22 cellular contexts compared by ENCODE assay signal in the genomic region with DNA sequence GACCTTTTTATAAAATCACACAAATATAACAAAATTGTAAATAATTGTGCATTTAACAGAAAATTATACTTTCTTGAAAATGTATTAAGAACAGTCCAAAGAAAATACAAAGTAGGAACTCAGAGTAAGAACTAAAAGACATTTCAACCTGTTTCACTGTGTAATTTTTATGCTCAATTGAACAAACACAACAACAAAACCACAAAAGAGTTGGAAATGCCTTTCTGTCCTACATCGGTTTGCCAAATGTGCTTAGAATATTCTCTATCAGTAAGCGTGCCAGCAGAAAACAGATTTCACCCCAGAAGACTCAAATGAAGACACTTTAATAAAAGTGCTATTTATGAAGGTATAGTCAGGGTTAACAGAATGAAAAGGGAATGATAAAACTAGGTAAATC.
"Had no signal": no experiment of that assay in that cellular context is flagged by ENCODE, and none has a peak within 500 bp of the region (broad histone marks: within the 10 kb centered on the region; RNA-seq: fewer than 3 reads in every experiment).

No MANE protein-coding gene starts in this region.

- H3K9me3 ChIP-seq: right lobe of liver, tibial artery had no signal

- H3K27me3 Mint-ChIP-seq: activated CD4-positive, alpha-beta T cell treated with anti-CD3 and anti-CD28 coated beads for 36 hours; activated naive CD4-positive, alpha-beta T cell treated with anti-CD3 and anti-CD28 coated beads, Interleukin-2, amount 10 ng/mL, durations not matched to agents 7 days and 5 days; stimulated activated naive CD8-positive, alpha-beta T cell treated with anti-CD3 and anti-CD28 coated beads, Interleukin-15, amount 100 ng/mL, for 72 hours had no signal

- H3K36me3 Mint-ChIP-seq: activated naive CD4-positive, alpha-beta T cell treated with anti-CD3 and anti-CD28 coated beads, Interleukin-2, amount 10 ng/mL, durations not matched to agents 7 days and 5 days; brain; natural killer cell; stimulated activated effector memory CD8-positive, alpha-beta T cell treated with anti-CD3 and anti-CD28 coated beads, Interleukin-12 subunit alpha, Interleukin-12 subunit beta, amount 100 ng/mL, for 72 hours; WTC11 had no signal

- H3K4me1 Mint-ChIP-seq: activated CD4-positive, alpha-beta T cell treated with anti-CD3 and anti-CD28 coated beads for 36 hours; activated naive CD4-positive, alpha-beta T cell treated with anti-CD3 and anti-CD28 coated beads, Interleukin-2, amount 10 ng/mL, durations not matched to agents 7 days and 5 days; natural killer cell; stimulated activated effector memory CD8-positive, alpha-beta T cell treated with anti-CD3 and anti-CD28 coated beads, Interleukin-12 subunit alpha, Interleukin-12 subunit beta, amount 100 ng/mL, for 72 hours; stimulated activated naive CD8-positive, alpha-beta T cell treated with anti-CD3 and anti-CD28 coated beads, Interleukin-15, amount 100 ng/mL, for 72 hours had no signal

- H3K27ac ChIP-seq: right lobe of liver, tibial artery had no signal

- H3K4me3 ChIP-seq: right lobe of liver, tibial artery had no signal

- H3K27me3 ChIP-seq: right lobe of liver, tibial artery had no signal

- FAIRE-seq: small intestine had no signal

- H3K36me3 ChIP-seq: right lobe of liver, tibial artery had no signal

- H3K4me1 ChIP-seq: right lobe of liver had no signal

- ATAC-seq: activated CD4-positive, alpha-beta T cell treated with anti-CD3 and anti-CD28 coated beads for 36 hours; activated T-cell treated with anti-CD3 and anti-CD28 coated beads, Interleukin-2, amount 50 U/mL, for 72 hours; left ventricle myocardium superior; natural killer cell; right lobe of liver; stimulated activated effector memory CD8-positive, alpha-beta T cell treated with anti-CD3 and anti-CD28 coated beads, Interleukin-12 subunit alpha, Interleukin-12 subunit beta, amount 100 ng/mL, for 72 hours; stimulated activated naive CD8-positive, alpha-beta T cell treated with anti-CD3 and anti-CD28 coated beads, Interleukin-15, amount 100 ng/mL, for 72 hours; WTC11 had no signal

- DNase-seq: activated CD4-positive, alpha-beta T cell treated with anti-CD3 and anti-CD28 coated beads for 36 hours; activated CD4-positive, alpha-beta T cell treated with anti-CD3 and anti-CD28 coated beads, Interleukin-2, amount 50 U/mL, for 4 hours; activated effector memory CD4-positive, alpha-beta T cell treated with Interleukin-2 at 50 U/mL for 16 hours; activated naive CD4-positive, alpha-beta T cell treated with anti-CD3 and anti-CD28 coated beads, Interleukin-2, amount 10 ng/mL, durations not matched to agents 7 days and 5 days; activated T-cell treated with anti-CD3 and anti-CD28 coated beads, Interleukin-2, amount 50 U/mL, for 72 hours; amygdala; erythroblast; hippocampal formation; left ventricle myocardium superior; mammary epithelial cell; midbrain; natural killer cell; right lobe of liver; small intestine; stimulated activated CD4-positive, alpha-beta T cell treated with anti-CD3 and anti-CD28 coated beads, Interleukin-2, amount 100 ng/mL, for 24 hours; stimulated activated naive CD8-positive, alpha-beta T cell treated with anti-CD3 and anti-CD28 coated beads, Interleukin-15, amount 100 ng/mL, for 72 hours; T1000; tibial artery had no signal

- H3K4me3 Mint-ChIP-seq: activated CD4-positive, alpha-beta T cell treated with anti-CD3 and anti-CD28 coated beads for 36 hours; activated naive CD4-positive, alpha-beta T cell treated with anti-CD3 and anti-CD28 coated beads, Interleukin-2, amount 10 ng/mL, durations not matched to agents 7 days and 5 days; activated T-cell treated with anti-CD3 and anti-CD28 coated beads, Interleukin-2, amount 50 U/mL, for 72 hours; natural killer cell; stimulated activated effector memory CD8-positive, alpha-beta T cell treated with anti-CD3 and anti-CD28 coated beads, Interleukin-12 subunit alpha, Interleukin-12 subunit beta, amount 100 ng/mL, for 72 hours; stimulated activated naive CD8-positive, alpha-beta T cell treated with anti-CD3 and anti-CD28 coated beads, Interleukin-15, amount 100 ng/mL, for 72 hours; T-helper 1 cell treated with Interleukin-12 subunit alpha and Interleukin-12 subunit beta and Interleukin-4 antibody, amounts not matched to agents 30 μg/mL and 1 μg/mL, for 36 hours; WTC11 had no signal

- H3K9me3 Mint-ChIP-seq: activated naive CD4-positive, alpha-beta T cell treated with anti-CD3 and anti-CD28 coated beads, Interleukin-2, amount 10 ng/mL, durations not matched to agents 7 days and 5 days; activated T-cell treated with anti-CD3 and anti-CD28 coated beads, Interleukin-2, amount 50 U/mL, for 72 hours; brain; stimulated activated naive CD8-positive, alpha-beta T cell treated with anti-CD3 and anti-CD28 coated beads, Interleukin-15, amount 100 ng/mL, for 72 hours; T-helper 1 cell treated with Interleukin-12 subunit alpha and Interleukin-12 subunit beta and Interleukin-4 antibody, amounts not matched to agents 30 μg/mL and 1 μg/mL, for 36 hours; WTC11 had no signal

- H3K27ac Mint-ChIP-seq: activated CD4-positive, alpha-beta T cell treated with anti-CD3 and anti-CD28 coated beads for 36 hours; activated naive CD4-positive, alpha-beta T cell treated with anti-CD3 and anti-CD28 coated beads, Interleukin-2, amount 10 ng/mL, durations not matched to agents 7 days and 5 days; activated T-cell treated with anti-CD3 and anti-CD28 coated beads, Interleukin-2, amount 50 U/mL, for 72 hours; brain; natural killer cell; stimulated activated effector memory CD8-positive, alpha-beta T cell treated with anti-CD3 and anti-CD28 coated beads, Interleukin-12 subunit alpha, Interleukin-12 subunit beta, amount 100 ng/mL, for 72 hours; stimulated activated naive CD8-positive, alpha-beta T cell treated with anti-CD3 and anti-CD28 coated beads, Interleukin-15, amount 100 ng/mL, for 72 hours; T-helper 1 cell treated with Interleukin-12 subunit alpha and Interleukin-12 subunit beta and Interleukin-4 antibody, amounts not matched to agents 30 μg/mL and 1 μg/mL, for 36 hours had no signal
